ENCODE assay signal across 9 cellular contexts in genomic region chr3:46705022-46705530, GRCh38. TPM values are rescaled to one million over a fixed set of nuclear protein-coding genes. Genes with fewer than 3 reads are reported as not detected.
DNase-seq lines count a peak whose midpoint lies in the region; ATAC-seq and TF ChIP-seq lines count a peak whose summit lies in the region.
"Had no signal": no experiment of that assay in that cellular context is flagged by ENCODE, and none has a peak within 500 bp of the region (broad histone marks: within the 10 kb centered on the region; RNA-seq: fewer than 3 reads in every experiment).

No MANE protein-coding gene starts in this region.

- H3K36me3 Mint-ChIP-seq in Calu3 (ENCODE audit: insufficient read depth, unreplicated experiment), result peaks cover 5% of the 10 kb centered on the region
- H3K36me3 Mint-ChIP-seq in activated CD8-positive, alpha-beta T cell treated with anti-CD3 and anti-CD28 coated beads for 36 hours (ENCODE audit: low read depth), result no peaks in the 10 kb centered on the region
- no peaks in the 10 kb centered on the region for H3K36me3 Mint-ChIP-seq in effector memory CD8-positive, alpha-beta T cell (ENCODE audit: insufficient read depth)
- H3K36me3 Mint-ChIP-seq: activated naive CD8-positive, alpha-beta T cell had no signal

- H3K27ac Mint-ChIP-seq in Calu3 (ENCODE audit: unreplicated experiment), result no peak overlapping the region
- no peak overlapping the region for H3K27ac Mint-ChIP-seq in activated CD8-positive, alpha-beta T cell treated with anti-CD3 and anti-CD28 coated beads for 36 hours
- H3K27ac Mint-ChIP-seq in effector memory CD8-positive, alpha-beta T cell, result no peak overlapping the region
- H3K27ac Mint-ChIP-seq: activated naive CD8-positive, alpha-beta T cell had no signal

- ATAC-seq in HG02678 (IDR thresholded peaks at IDR 0.05; ENCODE audit: unreplicated experiment) (peak; percentile 56), HG03097 (IDR thresholded peaks at IDR 0.05; ENCODE audit: low FRiP score, unreplicated experiment) (no peak)
- peak; percentile 90 for ATAC-seq in activated CD8-positive, alpha-beta T cell treated with anti-CD3 and anti-CD28 coated beads for 36 hours
- peak; percentile 87 for ATAC-seq in effector memory CD8-positive, alpha-beta T cell (replicated peaks)

- no peaks in the 10 kb centered on the region for H3K9me3 Mint-ChIP-seq in Calu3 (ENCODE audit: low read depth, unreplicated experiment)
- no peaks in the 10 kb centered on the region for H3K9me3 Mint-ChIP-seq in activated CD8-positive, alpha-beta T cell treated with anti-CD3 and anti-CD28 coated beads for 36 hours
- H3K9me3 Mint-ChIP-seq in effector memory CD8-positive, alpha-beta T cell, result no peaks in the 10 kb centered on the region

- intact Hi-C loops in Calu3 (cut with micrococcal nuclease; ENCODE audit: unreplicated experiment), result loop anchor here (1.0 to 5.0 kb wide), 3 partner anchors 190 to 667 kb away; no protein-coding TSS in a partner anchor
- intact Hi-C loops in activated CD8-positive, alpha-beta T cell treated with anti-CD3 and anti-CD28 coated beads for 36 hours (cut with micrococcal nuclease), result loop anchor here (1.0 kb wide), 1 partner anchor 190 kb away; no protein-coding TSS in a partner anchor

- TF ChIP-seq CTCF in Calu3 (IDR thresholded peaks at IDR 0.05; ENCODE audit: unreplicated experiment), result peak; percentile 88
- TF ChIP-seq CTCF in activated CD8-positive, alpha-beta T cell treated with anti-CD3 and anti-CD28 coated beads for 36 hours (IDR thresholded peaks at IDR 0.05), result peak; percentile 95

- peak; percentile 73 for DNase-seq in Calu3
- DNase-seq in NCI-H526 treated with DMSO at 0.1 percent for 48 hours (lab: John Stamatoyannopoulos, UW), result peak; percentile 29
- DNase-seq in activated CD8-positive, alpha-beta T cell treated with anti-CD3 and anti-CD28 coated beads for 36 hours, result peak; percentile 78
- DNase-seq in effector memory CD8-positive, alpha-beta T cell, result peak; percentile 60 to 70 (median 66)
- peak; percentile 55 for DNase-seq in middle frontal gyrus (ENCODE audit: extremely low spot score, low spot score)
- peak; percentile 31 to 36 for DNase-seq in stimulated activated CD8-positive, alpha-beta memory T cell treated with anti-CD3 and anti-CD28 coated beads, Interleukin-7, amount 100 ng/mL, for 4 hours (ENCODE audit: low read depth in 2 of 2)

- peaks cover 17% of the 10 kb centered on the region for H3K4me1 Mint-ChIP-seq in Calu3 (ENCODE audit: low read depth, unreplicated experiment)
- peaks cover 4% of the 10 kb centered on the region for H3K4me1 Mint-ChIP-seq in activated CD8-positive, alpha-beta T cell treated with anti-CD3 and anti-CD28 coated beads for 36 hours (ENCODE audit: low read depth)
- peaks cover 0 to 2% of the 10 kb centered on the region in 2 donors for H3K4me1 Mint-ChIP-seq in effector memory CD8-positive, alpha-beta T cell (ENCODE audit: low read depth in 2 of 2)

- H3K4me3 Mint-ChIP-seq in Calu3 (ENCODE audit: low read depth, unreplicated experiment), result no peak overlapping the region
- H3K4me3 Mint-ChIP-seq in activated CD8-positive, alpha-beta T cell treated with anti-CD3 and anti-CD28 coated beads for 36 hours, result no peak overlapping the region
- no peak overlapping the region for H3K4me3 Mint-ChIP-seq in effector memory CD8-positive, alpha-beta T cell
- H3K4me3 Mint-ChIP-seq: activated naive CD8-positive, alpha-beta T cell had no signal

- peaks cover 15% of the 10 kb centered on the region for H3K27me3 Mint-ChIP-seq in Calu3 (ENCODE audit: unreplicated experiment)
- peaks cover 7% of the 10 kb centered on the region for H3K27me3 Mint-ChIP-seq in activated CD8-positive, alpha-beta T cell treated with anti-CD3 and anti-CD28 coated beads for 36 hours
- H3K27me3 Mint-ChIP-seq in effector memory CD8-positive, alpha-beta T cell, result peaks cover 13 to 24% of the 10 kb centered on the region in 2 donors
- H3K27me3 Mint-ChIP-seq: activated naive CD8-positive, alpha-beta T cell had no signal

- CTCF ChIA-PET in Calu3 (lab: Charles Lee), result interaction anchor here (1.7 to 2.2 kb wide), 3 partner anchors 12 to 204 kb away, joined by 3 to 16 read pairs (median 7); no protein-coding TSS in a partner anchor
- CTCF ChIA-PET in activated CD8-positive, alpha-beta T cell treated with anti-CD3 and anti-CD28 coated beads for 36 hours (lab: Charles Lee), result interaction anchor here (0.7 to 1.7 kb wide), 6 partner anchors 9 to 205 kb away, joined by 3 to 8 read pairs (median 5); partner anchors contain the start of gene MYL3

- POLR2A ChIA-PET in activated CD8-positive, alpha-beta T cell treated with anti-CD3 and anti-CD28 coated beads for 36 hours (lab: Charles Lee), result no interaction called here

- BruUV-seq in Calu3 (replicated peaks; lab: Mats Ljungman, UMichigan), result no TSS peak

RNA-seq across cellular contexts. Expression of gene TMIE, which starts 3.9 kb away (rescaled TPM):
- total RNA-seq in Calu3 (2022), result 0.26 TPM in 1 of 2 replicates, not detected in the other
- total RNA-seq in activated CD8-positive, alpha-beta T cell treated with anti-CD3 and anti-CD28 coated beads for 36 hours, result under 1 TPM; 0.81 to 0.90 TPM

RNA-seq across cellular contexts. Expression of gene ALS2CL, which starts 11.6 kb away (rescaled TPM):
- 39.6 and 46.7 TPM in 2 replicates for total RNA-seq in Calu3 (2022)
- 1 to 10 TPM; 1.7 to 2.0 TPM for total RNA-seq in activated CD8-positive, alpha-beta T cell treated with anti-CD3 and anti-CD28 coated beads for 36 hours

RNA-seq across cellular contexts. Expression of gene PRSS50, which starts 12.6 kb away (rescaled TPM):
- total RNA-seq in Calu3 (2022), result not detected in 2 replicates
- not detected for total RNA-seq in activated CD8-positive, alpha-beta T cell treated with anti-CD3 and anti-CD28 coated beads for 36 hours

Comparison
In these comparisons a context has a peak if more than half of its experiments do, and no peak if none do; other contexts are left out.
1. RNA of gene ALS2CL, which starts 11.6 kb away (total RNA-seq): 39.6 to 46.7 TPM in Calu3; 1.7 to 2.0 TPM in activated CD8-positive, alpha-beta T cell treated with anti-CD3 and anti-CD28 coated beads for 36 hours; every median in the first group is over 10 times any median in the second.
2. Peak in every context shown above with its lines, with median percentiles within 50 percentile points of each other: DNase-seq.